ENCODE assay signal across 1 cellular context in genomic region chr4:127560755-127561154, GRCh38.
TF ChIP-seq lines count a peak whose summit lies in the region.

No MANE protein-coding gene starts in this region.

TF ChIP-seq in GM23338, 12 proteins besides CTCF, POLR2A, EP300 and RAD21 (continued from another document):
- TF ChIP-seq REST (IDR thresholded peaks at IDR 0.05; ENCODE audit: unreplicated experiment) (no peak), NANOG (IDR thresholded peaks at IDR 0.05; ENCODE audit: borderline replicate concordance) (no peak), JUNB (IDR thresholded peaks at IDR 0.05; ENCODE audit: unreplicated experiment) (no peak), EZH2phosphoT487 (IDR thresholded peaks at IDR 0.05; ENCODE audit: unreplicated experiment) (no peak), STAT1 (IDR thresholded peaks at IDR 0.05; ENCODE audit: unreplicated experiment) (no peak), EZH2 (IDR thresholded peaks at IDR 0.05; ENCODE audit: low read depth, unreplicated experiment) (no peak), ETS1 (IDR thresholded peaks at IDR 0.05) (no peak), CREB1 (CRISPR knock-in tag; IDR thresholded peaks at IDR 0.05; ENCODE audit: low read depth) (no peak), ZNF114 (CRISPR knock-in tag; IDR thresholded peaks at IDR 0.05) (no peak), ZNF331 (CRISPR knock-in tag; IDR thresholded peaks at IDR 0.05; ENCODE audit: low read depth) (no peak)
